Comparison of ENCODE assay signal across 1 cellular context in the genomic region with DNA sequence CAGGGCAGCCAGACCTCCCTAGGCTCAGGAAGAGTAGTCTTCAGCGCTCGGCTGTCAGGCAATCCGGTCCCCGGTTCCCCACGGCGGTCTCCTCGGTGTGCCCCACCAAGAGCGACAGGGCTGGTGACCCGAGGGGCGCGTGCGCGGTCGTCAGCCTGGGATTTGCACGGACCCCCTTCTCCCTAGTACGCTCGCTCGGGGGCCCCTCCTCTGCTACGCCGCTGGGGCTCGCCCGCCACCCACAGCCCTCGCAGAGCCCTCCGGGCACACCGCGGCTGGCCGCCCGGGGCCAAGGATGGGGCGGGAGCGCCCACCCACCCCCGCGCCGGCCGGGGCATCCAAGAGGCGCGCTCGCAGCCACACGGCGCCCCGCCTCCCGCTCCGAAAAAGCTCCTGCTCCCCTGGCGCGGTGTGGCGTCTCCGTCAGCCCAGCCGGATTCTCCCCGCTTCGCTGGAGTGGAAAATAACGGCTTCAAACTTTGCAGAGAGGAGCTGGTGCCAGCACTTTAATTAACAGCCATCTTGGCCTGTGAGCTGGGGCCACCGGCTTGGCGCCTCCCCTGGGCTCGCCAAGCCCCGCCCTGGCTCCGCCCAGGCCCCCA.
TF ChIP-seq lines count a peak whose summit lies in the region.

No MANE protein-coding gene starts in this region.

TF ChIP-seq in HepG2, 621 proteins besides CTCF, POLR2A, EP300 and RAD21 (continued from another document):
- TF ChIP-seq, protein P1, sequence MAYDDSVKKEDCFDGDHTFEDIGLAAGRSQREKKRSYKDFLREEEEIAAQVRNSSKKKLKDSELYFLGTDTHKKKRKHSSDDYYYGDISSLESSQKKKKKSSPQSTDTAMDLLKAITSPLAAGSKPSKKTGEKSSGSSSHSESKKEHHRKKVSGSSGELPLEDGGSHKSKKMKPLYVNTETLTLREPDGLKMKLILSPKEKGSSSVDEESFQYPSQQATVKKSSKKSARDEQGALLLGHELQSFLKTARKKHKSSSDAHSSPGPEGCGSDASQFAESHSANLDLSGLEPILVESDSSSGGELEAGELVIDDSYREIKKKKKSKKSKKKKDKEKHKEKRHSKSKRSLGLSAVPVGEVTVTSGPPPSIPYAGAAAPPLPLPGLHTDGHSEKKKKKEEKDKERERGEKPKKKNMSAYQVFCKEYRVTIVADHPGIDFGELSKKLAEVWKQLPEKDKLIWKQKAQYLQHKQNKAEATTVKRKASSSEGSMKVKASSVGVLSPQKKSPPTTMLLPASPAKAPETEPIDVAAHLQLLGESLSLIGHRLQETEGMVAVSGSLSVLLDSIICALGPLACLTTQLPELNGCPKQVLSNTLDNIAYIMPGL (CRISPR knock-in tag; IDR thresholded peaks at IDR 0.05; ENCODE audit: borderline replicate concordance in 1 of 2, low read depth in 1 of 2), result no peak
- TF ChIP-seq TBX2 (CRISPR knock-in tag; IDR thresholded peaks at IDR 0.05; ENCODE audit: borderline replicate concordance) (no peak), EEA1 (CRISPR knock-in tag; IDR thresholded peaks at IDR 0.05; ENCODE audit: borderline replicate concordance) (no peak), ZFP36L1 (CRISPR knock-in tag; IDR thresholded peaks at IDR 0.05) (no peak)
- TF ChIP-seq, protein P2, sequence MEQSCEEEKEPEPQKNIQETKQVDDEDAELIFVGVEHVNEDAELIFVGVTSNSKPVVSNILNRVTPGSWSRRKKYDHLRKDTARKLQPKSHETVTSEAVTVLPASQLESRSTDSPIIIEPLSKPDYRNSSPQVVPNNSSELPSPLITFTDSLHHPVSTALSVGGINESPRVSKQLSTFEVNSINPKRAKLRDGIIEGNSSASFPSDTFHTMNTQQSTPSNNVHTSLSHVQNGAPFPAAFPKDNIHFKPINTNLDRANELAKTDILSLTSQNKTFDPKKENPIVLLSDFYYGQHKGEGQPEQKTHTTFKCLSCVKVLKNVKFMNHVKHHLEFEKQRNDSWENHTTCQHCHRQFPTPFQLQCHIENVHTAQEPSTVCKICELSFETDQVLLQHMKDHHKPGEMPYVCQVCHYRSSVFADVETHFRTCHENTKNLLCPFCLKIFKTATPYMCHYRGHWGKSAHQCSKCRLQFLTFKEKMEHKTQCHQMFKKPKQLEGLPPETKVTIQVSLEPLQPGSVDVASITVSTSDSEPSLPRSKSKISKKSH (CRISPR knock-in tag; IDR thresholded peaks at IDR 0.05; ENCODE audit: borderline replicate concordance), result no peak
- TF ChIP-seq, protein P3, sequence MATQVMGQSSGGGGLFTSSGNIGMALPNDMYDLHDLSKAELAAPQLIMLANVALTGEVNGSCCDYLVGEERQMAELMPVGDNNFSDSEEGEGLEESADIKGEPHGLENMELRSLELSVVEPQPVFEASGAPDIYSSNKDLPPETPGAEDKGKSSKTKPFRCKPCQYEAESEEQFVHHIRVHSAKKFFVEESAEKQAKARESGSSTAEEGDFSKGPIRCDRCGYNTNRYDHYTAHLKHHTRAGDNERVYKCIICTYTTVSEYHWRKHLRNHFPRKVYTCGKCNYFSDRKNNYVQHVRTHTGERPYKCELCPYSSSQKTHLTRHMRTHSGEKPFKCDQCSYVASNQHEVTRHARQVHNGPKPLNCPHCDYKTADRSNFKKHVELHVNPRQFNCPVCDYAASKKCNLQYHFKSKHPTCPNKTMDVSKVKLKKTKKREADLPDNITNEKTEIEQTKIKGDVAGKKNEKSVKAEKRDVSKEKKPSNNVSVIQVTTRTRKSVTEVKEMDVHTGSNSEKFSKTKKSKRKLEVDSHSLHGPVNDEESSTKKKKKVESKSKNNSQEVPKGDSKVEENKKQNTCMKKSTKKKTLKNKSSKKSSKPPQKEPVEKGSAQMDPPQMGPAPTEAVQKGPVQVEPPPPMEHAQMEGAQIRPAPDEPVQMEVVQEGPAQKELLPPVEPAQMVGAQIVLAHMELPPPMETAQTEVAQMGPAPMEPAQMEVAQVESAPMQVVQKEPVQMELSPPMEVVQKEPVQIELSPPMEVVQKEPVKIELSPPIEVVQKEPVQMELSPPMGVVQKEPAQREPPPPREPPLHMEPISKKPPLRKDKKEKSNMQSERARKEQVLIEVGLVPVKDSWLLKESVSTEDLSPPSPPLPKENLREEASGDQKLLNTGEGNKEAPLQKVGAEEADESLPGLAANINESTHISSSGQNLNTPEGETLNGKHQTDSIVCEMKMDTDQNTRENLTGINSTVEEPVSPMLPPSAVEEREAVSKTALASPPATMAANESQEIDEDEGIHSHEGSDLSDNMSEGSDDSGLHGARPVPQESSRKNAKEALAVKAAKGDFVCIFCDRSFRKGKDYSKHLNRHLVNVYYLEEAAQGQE (IDR thresholded peaks at IDR 0.05; ENCODE audit: borderline replicate concordance in 1 of 2, low read depth in 1 of 2, low read length in 2 of 2), result no peak
